1 cellular context compared by ENCODE assay signal in the genomic region with DNA sequence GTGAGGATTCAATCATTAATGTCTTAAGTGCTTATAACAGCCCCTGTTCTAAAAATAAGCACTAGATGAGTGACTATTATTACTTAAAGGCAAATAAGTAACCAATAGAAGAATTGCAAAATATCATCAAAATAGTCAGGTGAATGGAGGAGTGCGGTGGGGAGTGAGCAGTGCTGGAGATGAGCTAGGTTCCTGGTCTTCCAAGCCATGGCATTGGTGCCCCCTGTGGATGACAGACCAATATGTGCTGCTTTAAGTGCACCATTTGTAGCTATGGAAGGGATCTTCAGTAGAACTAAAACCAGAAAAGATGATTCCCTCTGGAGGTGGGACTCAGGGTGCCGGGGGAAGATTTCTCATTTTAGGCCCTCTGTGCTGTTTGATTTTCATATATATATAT.
TF ChIP-seq lines count a peak whose summit lies in the region.

No MANE protein-coding gene starts in this region.

TF ChIP-seq in WTC11, 78 proteins besides CTCF, POLR2A, EP300 and RAD21 (continued from another document):
- TF ChIP-seq ZNF416 (CRISPR knock-in tag; IDR thresholded peaks at IDR 0.05) (no peak), ZNF671 (CRISPR knock-in tag; IDR thresholded peaks at IDR 0.05) (no peak), PREB (CRISPR knock-in tag; IDR thresholded peaks at IDR 0.05; ENCODE audit: borderline replicate concordance) (no peak), ZNF121 (CRISPR knock-in tag; IDR thresholded peaks at IDR 0.05) (no peak), ZNF532 (CRISPR knock-in tag; IDR thresholded peaks at IDR 0.05; ENCODE audit: borderline replicate concordance) (no peak), FOXJ3 (CRISPR knock-in tag; IDR thresholded peaks at IDR 0.05; ENCODE audit: borderline replicate concordance) (no peak), KAT7 (CRISPR knock-in tag; IDR thresholded peaks at IDR 0.05; ENCODE audit: borderline replicate concordance) (no peak), NFE2L1 (CRISPR knock-in tag; IDR thresholded peaks at IDR 0.05) (no peak), ATF3 (CRISPR knock-in tag; conservative IDR thresholded peaks at IDR 0.05) (no peak), GRHL2 (CRISPR knock-in tag; IDR thresholded peaks at IDR 0.05; ENCODE audit: insufficient replicate concordance, severe bottlenecking) (no peak), ESRRA (CRISPR knock-in tag; IDR thresholded peaks at IDR 0.05; ENCODE audit: borderline replicate concordance) (no peak), TP53 (CRISPR knock-in tag; IDR thresholded peaks at IDR 0.05) (no peak), TCF7 (CRISPR knock-in tag; IDR thresholded peaks at IDR 0.05; ENCODE audit: low read depth) (no peak), ZNF317 (CRISPR knock-in tag; IDR thresholded peaks at IDR 0.05; ENCODE audit: borderline replicate concordance, low read depth) (no peak), RORB (CRISPR knock-in tag; IDR thresholded peaks at IDR 0.05) (no peak)
- TF ChIP-seq, protein P1, sequence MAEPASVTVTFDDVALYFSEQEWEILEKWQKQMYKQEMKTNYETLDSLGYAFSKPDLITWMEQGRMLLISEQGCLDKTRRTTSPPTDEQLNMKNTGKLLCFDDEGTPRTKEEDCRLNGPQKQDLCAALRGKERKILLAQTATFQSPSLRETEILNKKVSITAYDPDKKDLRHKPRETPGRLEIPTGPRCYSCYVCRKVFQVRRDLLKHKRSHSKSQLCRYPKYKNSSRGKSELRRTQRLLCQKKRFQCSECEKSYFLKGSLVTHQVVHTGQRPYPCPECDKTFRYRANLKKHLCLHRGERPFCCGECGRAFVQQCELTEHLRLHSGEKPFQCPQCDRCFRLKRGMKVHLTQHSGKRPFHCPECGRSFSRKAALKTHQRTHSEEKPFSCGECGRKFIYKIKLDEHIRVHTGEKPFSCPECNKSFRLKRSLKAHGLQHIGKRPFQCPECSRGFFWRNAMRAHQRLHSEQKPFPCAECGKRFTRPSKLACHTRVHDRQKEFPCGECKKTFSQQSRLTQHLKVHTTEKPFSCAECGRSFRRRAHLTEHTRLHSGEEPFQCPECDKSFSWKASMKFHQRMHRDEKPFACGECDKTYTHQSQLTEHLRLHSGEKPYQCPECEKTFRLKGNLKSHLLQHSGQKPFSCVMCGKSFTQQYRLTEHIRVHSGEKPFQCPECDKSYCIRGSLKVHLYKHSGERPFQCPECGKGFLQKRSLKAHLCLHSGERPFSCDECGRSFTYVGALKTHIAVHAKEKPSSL (CRISPR knock-in tag; conservative IDR thresholded peaks at IDR 0.05): no peak
- TF ChIP-seq, protein P2, sequence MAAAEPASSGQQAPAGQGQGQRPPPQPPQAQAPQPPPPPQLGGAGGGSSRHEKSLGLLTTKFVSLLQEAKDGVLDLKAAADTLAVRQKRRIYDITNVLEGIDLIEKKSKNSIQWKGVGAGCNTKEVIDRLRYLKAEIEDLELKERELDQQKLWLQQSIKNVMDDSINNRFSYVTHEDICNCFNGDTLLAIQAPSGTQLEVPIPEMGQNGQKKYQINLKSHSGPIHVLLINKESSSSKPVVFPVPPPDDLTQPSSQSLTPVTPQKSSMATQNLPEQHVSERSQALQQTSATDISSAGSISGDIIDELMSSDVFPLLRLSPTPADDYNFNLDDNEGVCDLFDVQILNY (CRISPR knock-in tag; IDR thresholded peaks at IDR 0.05): no peak
